10 cellular contexts compared by ENCODE assay signal in genomic region chr20:23159923-23160445, GRCh38.
DNase-seq lines count a peak whose midpoint lies in the region; ATAC-seq and TF ChIP-seq lines count a peak whose summit lies in the region.
"Had no signal": no experiment of that assay in that cellular context is flagged by ENCODE, and none has a peak within 500 bp of the region (broad histone marks: within the 10 kb centered on the region; RNA-seq: fewer than 3 reads in every experiment).

No MANE protein-coding gene starts in this region.

- H3K36me3 ChIP-seq in ascending aorta (no peaks in the 10 kb centered on the region), mucosa of stomach (ENCODE audit: control insufficient read depth, insufficient read depth, low read length) (no peaks in the 10 kb centered on the region), vagina (no peaks in the 10 kb centered on the region)

- no peak for TF ChIP-seq POLR2A in vagina (IDR thresholded peaks at IDR 0.05)

- TF ChIP-seq CTCF in ascending aorta (IDR thresholded peaks at IDR 0.05) (no peak), vagina (IDR thresholded peaks at IDR 0.05) (no peak)

- H3K4me3 ChIP-seq in right cardiac atrium (ENCODE audit: low read length), result no peak overlapping the region
- H3K4me3 ChIP-seq in ascending aorta, result peak overlapping the region in 1 of 2 donors; percentile 21
- H3K4me3 ChIP-seq in mucosa of stomach (ENCODE audit: low read length), result no peak overlapping the region
- H3K4me3 ChIP-seq in vagina, result no peak overlapping the region

- no peaks in the 10 kb centered on the region for H3K27me3 ChIP-seq in right cardiac atrium (ENCODE audit: control insufficient read depth, insufficient read depth)
- H3K27me3 ChIP-seq in ascending aorta, result no peaks in the 10 kb centered on the region
- no peaks in the 10 kb centered on the region for H3K27me3 ChIP-seq in mucosa of stomach (ENCODE audit: control insufficient read depth, insufficient read depth, low read length)
- no peaks in the 10 kb centered on the region for H3K27me3 ChIP-seq in vagina

- 69% methylated on average over 4 of the region's 4 CpGs for WGBS in right cardiac atrium

- H3K9ac ChIP-seq in mucosa of stomach (ENCODE audit: low read length), result peak overlapping the region; percentile 13

- H3K27ac ChIP-seq in right cardiac atrium (ENCODE audit: low read length), result peak overlapping the region; percentile 37
- peak overlapping the region; percentile 93 to 96 for H3K27ac ChIP-seq in ascending aorta
- peak overlapping the region; percentile 40 for H3K27ac ChIP-seq in vagina

- H3K4me1 ChIP-seq in right cardiac atrium (ENCODE audit: control insufficient read depth, insufficient read depth, low read length), result peaks cover 16% of the 10 kb centered on the region
- peaks cover 9 to 71% of the 10 kb centered on the region in 2 donors for H3K4me1 ChIP-seq in ascending aorta
- peaks cover 65% of the 10 kb centered on the region for H3K4me1 ChIP-seq in mucosa of stomach (ENCODE audit: control insufficient read depth, insufficient read depth, low read length)
- peaks cover 60% of the 10 kb centered on the region for H3K4me1 ChIP-seq in vagina

- H3K9me3 ChIP-seq in right cardiac atrium (ENCODE audit: control insufficient read depth, low read length) (no peaks in the 10 kb centered on the region), ascending aorta (no peaks in the 10 kb centered on the region), mucosa of stomach (ENCODE audit: control insufficient read depth, low read length) (no peaks in the 10 kb centered on the region), vagina (no peaks in the 10 kb centered on the region)

- no peak for DNase-seq in right cardiac atrium
- no peak for DNase-seq in Right ventricle myocardium superior
- no peak for DNase-seq in ascending aorta (ENCODE audit: low spot score in 2 of 2)
- no peak for DNase-seq in vagina (ENCODE audit: extremely low spot score in 2 of 2)
- no peak for DNase-seq in ureter (ENCODE audit: low spot score)
- DNase-seq: amygdala, NCI-H187 had no signal

- ATAC-seq in right cardiac atrium (no peak), Right ventricle myocardium superior (ENCODE audit: poor library complexity) (no peak), HG02571 (IDR thresholded peaks at IDR 0.05; ENCODE audit: unreplicated experiment) (no peak), GM18873 (IDR thresholded peaks at IDR 0.05; ENCODE audit: low FRiP score, unreplicated experiment) (no peak)

- intact Hi-C loops in right cardiac atrium (cut with DNase I), result no loop called here
- intact Hi-C loops in Right ventricle myocardium superior (cut with DNase I), result no loop called here
- intact Hi-C loops in ascending aorta (cut with DNase I), result loop anchor here (5.0 to 10.0 kb wide), 4 partner anchors 47 to 1895 kb away; partner anchors contain the start of gene ACSS1
- intact Hi-C loops in vagina (cut with DNase I), result no loop called here

Comparison
In these comparisons a context has a peak if more than half of its experiments do, and no peak if none do; other contexts are left out.
1. H3K27ac ChIP-seq: peak in every context shown above with its lines; median percentile 94 in ascending aorta; 40 in vagina; 37 in right cardiac atrium.